In the genomic region with DNA sequence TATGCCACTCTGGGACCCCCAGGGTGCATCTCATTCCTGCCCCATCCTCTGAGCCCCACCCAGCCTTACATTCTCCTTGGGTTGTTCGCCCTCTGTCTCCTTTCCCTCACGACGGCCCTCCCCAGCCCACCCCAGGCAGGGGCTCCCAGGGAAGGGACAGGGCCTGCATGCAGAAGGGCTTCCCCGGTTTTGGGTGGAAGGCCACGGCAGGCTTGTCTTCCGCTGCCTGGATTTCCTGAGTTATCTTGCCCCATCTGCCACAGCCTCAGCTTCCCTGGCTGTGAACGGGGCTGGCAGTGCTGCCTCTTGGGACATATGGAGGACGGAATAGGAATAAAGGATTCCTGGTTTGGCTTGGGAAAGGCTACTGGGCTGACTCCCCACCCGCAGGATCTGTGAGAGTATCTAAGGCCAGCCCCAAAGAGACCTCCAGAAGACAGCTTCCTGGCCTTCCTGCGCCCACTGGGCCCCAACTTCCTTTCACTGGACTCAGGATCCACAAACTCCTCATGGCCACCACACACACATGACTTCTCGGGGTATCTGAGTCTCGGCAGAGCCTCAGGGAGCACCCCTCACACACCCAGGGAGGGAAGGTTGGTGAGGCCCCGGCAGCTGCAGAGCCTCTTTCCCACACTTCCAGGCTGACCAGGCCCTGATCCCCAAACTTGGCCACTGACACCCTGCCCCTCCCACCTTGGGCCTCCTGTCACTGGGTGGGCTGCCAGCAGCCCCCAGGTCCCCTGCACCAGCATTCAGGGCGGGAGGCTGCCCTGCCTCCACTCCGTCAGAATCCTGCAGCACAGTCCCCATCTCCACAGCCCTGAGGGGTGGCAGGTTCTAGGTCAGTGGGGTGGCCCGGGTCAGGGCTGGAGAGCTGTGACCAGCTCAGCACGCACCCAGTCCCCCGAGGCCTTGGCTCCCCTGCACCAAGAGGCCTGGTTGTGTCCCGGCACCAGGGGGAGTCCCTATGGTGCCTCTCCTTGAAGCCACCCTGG, we compare ENCODE assay signal across 15 cellular contexts. TPM values are rescaled to one million over a fixed set of nuclear protein-coding genes. Genes with fewer than 3 reads are reported as not detected.
DNase-seq lines count a peak whose midpoint lies in the region; ATAC-seq and TF ChIP-seq lines count a peak whose summit lies in the region.
"Had no signal": no experiment of that assay in that cellular context is flagged by ENCODE, and none has a peak within 500 bp of the region (broad histone marks: within the 10 kb centered on the region; RNA-seq: fewer than 3 reads in every experiment).

No MANE protein-coding gene starts in this region.

- CTCF ChIA-PET in CD4-positive, alpha-beta T cell (lab: Charles Lee) = interaction anchor here (0.5 kb wide), 1 partner anchor 175 kb away, joined by 3 read pairs; no protein-coding TSS in a partner anchor

- in situ Hi-C loops in gastrocnemius medialis (cut with MboI; ENCODE audit: low sequenced_read_pairs in 4 of 4) = no loop called here

- no peak overlapping the region for H3K4me3 ChIP-seq in ascending aorta
- H3K4me3 ChIP-seq in right cardiac atrium (ENCODE audit: low read length) = no peak overlapping the region
- no peak overlapping the region for H3K4me3 ChIP-seq in gastrocnemius medialis

- no peak overlapping the region for H3K27ac ChIP-seq in CD4-positive, alpha-beta T cell (ENCODE audit: low read depth, low read length)
- H3K27ac ChIP-seq in ascending aorta = peak overlapping the region; percentile 57 to 59
- peak overlapping the region; percentile 18 for H3K27ac ChIP-seq in right cardiac atrium (ENCODE audit: low read length)
- peak overlapping the region; percentile 63 to 75 (median 73) for H3K27ac ChIP-seq in gastrocnemius medialis

- H3K9me3 ChIP-seq in CD4-positive, alpha-beta T cell (ENCODE audit: control insufficient read depth, low read length) = no peaks in the 10 kb centered on the region
- no peaks in the 10 kb centered on the region for H3K9me3 ChIP-seq in ascending aorta
- H3K9me3 ChIP-seq in right cardiac atrium (ENCODE audit: control insufficient read depth, low read length) = no peaks in the 10 kb centered on the region
- no peaks in the 10 kb centered on the region for H3K9me3 ChIP-seq in gastrocnemius medialis

- intact Hi-C loops in CD4-positive, alpha-beta T cell (cut with DNase I, micrococcal nuclease) = loop anchor here in 1 of 2 experiments (10.0 kb wide), 1 partner anchor 669 kb away; no protein-coding TSS in a partner anchor
- intact Hi-C loops in ascending aorta (cut with DNase I) = loop anchor here (10.0 kb wide), 4 partner anchors 391 to 581 kb away; a partner anchor contains a TSS
- intact Hi-C loops in right cardiac atrium (cut with DNase I) = no loop called here
- intact Hi-C loops in gastrocnemius medialis (cut with DNase I; ENCODE audit: low total_unique reads) = loop anchor here (1.0 to 10.0 kb wide), 2 partner anchors 272 to 489 kb away; a partner anchor contains a TSS

- DNase-seq in CD4-positive, alpha-beta T cell = no peak
- DNase-seq in ascending aorta (ENCODE audit: low spot score in 2 of 2) = no peak
- peak; percentile 13 to 61 (median 51) for DNase-seq in right cardiac atrium
- DNase-seq in gastrocnemius medialis = no peak
- DNase-seq in NCI-H1694 treated with DMSO at 0.1 percent for 48 hours (lab: John Stamatoyannopoulos, UW) = no peak
- DNase-seq in kidney tubule cell (ENCODE audit: low spot score) = no peak
- DNase-seq in cortex of kidney (lab: John Stamatoyannopoulos, UW) = no peak
- DNase-seq: activated naive CD8-positive, alpha-beta T cell treated with anti-CD3 and anti-CD28 coated beads, Interleukin-2, amount 50 U/mL, for 24 hours; DMS53; foreskin melanocyte; natural killer cell; NCI-H1417 treated with DMSO at 0.1 percent for 48 hours; NCI-H446 had no signal

- no peaks in the 10 kb centered on the region for H3K27me3 Mint-ChIP-seq in CD4-positive, alpha-beta T cell
- H3K27me3 Mint-ChIP-seq: activated naive CD8-positive, alpha-beta T cell treated with anti-CD3 and anti-CD28 coated beads, Interleukin-2, amount 50 U/mL, for 24 hours had no signal

- POLR2A ChIA-PET in CD4-positive, alpha-beta T cell (lab: Charles Lee) = interaction anchor here (0.9 to 3.6 kb wide), 3 partner anchors 17 to 204 kb away, joined by 3 to 65 read pairs (median 3); a partner anchor contains a TSS

- H3K9me3 Mint-ChIP-seq in CD4-positive, alpha-beta T cell = no peaks in the 10 kb centered on the region
- H3K9me3 Mint-ChIP-seq: activated naive CD8-positive, alpha-beta T cell treated with anti-CD3 and anti-CD28 coated beads, Interleukin-2, amount 50 U/mL, for 24 hours; natural killer cell had no signal

- WGBS in right cardiac atrium = 80% methylated on average over 19 of the region's 19 CpGs

- peaks cover 11 to 26% of the 10 kb centered on the region in 2 donors for H3K4me1 ChIP-seq in ascending aorta
- peaks cover 2% of the 10 kb centered on the region for H3K4me1 ChIP-seq in right cardiac atrium (ENCODE audit: control insufficient read depth, insufficient read depth, low read length)
- peaks cover 53 to 71% of the 10 kb centered on the region in 2 donors for H3K4me1 ChIP-seq in gastrocnemius medialis

- H3K36me3 Mint-ChIP-seq in CD4-positive, alpha-beta T cell (ENCODE audit: low read depth) = peaks cover 4% of the 10 kb centered on the region
- H3K36me3 Mint-ChIP-seq: natural killer cell had no signal

- H3K27ac Mint-ChIP-seq in CD4-positive, alpha-beta T cell = no peak overlapping the region
- H3K27ac Mint-ChIP-seq: activated naive CD8-positive, alpha-beta T cell treated with anti-CD3 and anti-CD28 coated beads, Interleukin-2, amount 50 U/mL, for 24 hours had no signal

- no peaks in the 10 kb centered on the region for H3K27me3 ChIP-seq in CD4-positive, alpha-beta T cell (ENCODE audit: control insufficient read depth, insufficient read depth, low read length)
- H3K27me3 ChIP-seq in ascending aorta (no peaks in the 10 kb centered on the region), right cardiac atrium (ENCODE audit: control insufficient read depth, insufficient read depth) (no peaks in the 10 kb centered on the region), gastrocnemius medialis (no peaks in the 10 kb centered on the region)

- no peaks in the 10 kb centered on the region for H3K4me1 Mint-ChIP-seq in CD4-positive, alpha-beta T cell (ENCODE audit: low read depth)

- no peak for TF ChIP-seq POLR2A in gastrocnemius medialis (IDR thresholded peaks at IDR 0.05)

- H3K4me3 Mint-ChIP-seq in CD4-positive, alpha-beta T cell = peak overlapping the region; percentile 11
- H3K4me3 Mint-ChIP-seq: activated naive CD8-positive, alpha-beta T cell treated with anti-CD3 and anti-CD28 coated beads, Interleukin-2, amount 50 U/mL, for 24 hours; natural killer cell had no signal

- H3K36me3 ChIP-seq in ascending aorta = no peaks in the 10 kb centered on the region
- H3K36me3 ChIP-seq in gastrocnemius medialis = no peaks in the 10 kb centered on the region

- no peak for ATAC-seq in CD4-positive, alpha-beta T cell (ENCODE audit: poor library complexity)
- ATAC-seq in right cardiac atrium (no peak), gastrocnemius medialis (no peak), HG02678 (IDR thresholded peaks at IDR 0.05; ENCODE audit: unreplicated experiment) (no peak)
- ATAC-seq: activated CD4-positive, CD25-positive, alpha-beta regulatory T cell treated with anti-CD3 and anti-CD28 coated beads, Interleukin-2, amount 50 U/mL, for 24 hours; activated naive CD8-positive, alpha-beta T cell treated with anti-CD3 and anti-CD28 coated beads, Interleukin-2, amount 50 U/mL, for 24 hours; natural killer cell had no signal

- TF ChIP-seq CTCF in CD4-positive, alpha-beta T cell (IDR thresholded peaks at IDR 0.05) = no peak
- no peak for TF ChIP-seq CTCF in ascending aorta (IDR thresholded peaks at IDR 0.05)
- no peak for TF ChIP-seq CTCF in gastrocnemius medialis (IDR thresholded peaks at IDR 0.05 in 4 of 5, conservative IDR thresholded peaks at IDR 0.05 in 1 of 5)

RNA-seq across cellular contexts. Expression of a gene that starts 3.5 kb away (rescaled TPM):
- total RNA-seq in CD4-positive, alpha-beta T cell = 100 to 1,000 TPM; 140 to 147 TPM
- total RNA-seq in ascending aorta = 83.2 TPM
- total RNA-seq in right cardiac atrium = 10 to 100 TPM; 27.2 to 35.8 (median 31.6) TPM
- 43.1 TPM for polyA plus RNA-seq in right cardiac atrium
- 10 to 100 TPM; 20.4 to 29.4 (median 27.7) TPM for total RNA-seq in gastrocnemius medialis

RNA-seq across cellular contexts. Expression of a gene that starts 23.5 kb away (rescaled TPM):
- 100 to 1,000 TPM; 143 to 148 TPM for total RNA-seq in CD4-positive, alpha-beta T cell
- total RNA-seq in ascending aorta = 9.0 TPM
- 1 to 10 TPM; 6.1 to 8.9 (median 7.4) TPM for total RNA-seq in right cardiac atrium
- polyA plus RNA-seq in right cardiac atrium = 4.3 TPM
- total RNA-seq in gastrocnemius medialis = 10 to 100 TPM in 2 of 4 donors, 1 to 10 TPM in 2; 4.8 to 12.1 (median 9.5) TPM

RNA-seq across cellular contexts. Expression of a gene that starts 23.5 kb away (rescaled TPM):
- 1 to 10 TPM; 2.1 to 2.3 TPM for total RNA-seq in CD4-positive, alpha-beta T cell
- total RNA-seq in ascending aorta = 0.21 TPM
- 1 to 10 TPM; 3.5 to 5.9 (median 4.6) TPM for total RNA-seq in right cardiac atrium
- polyA plus RNA-seq in right cardiac atrium = 1.5 TPM
- 1 to 10 TPM in 1 of 4 donors, under 1 TPM in 2, not detected in 1; 0.71 to 2.0 (median 0.86) TPM for total RNA-seq in gastrocnemius medialis

Comparison
In these comparisons a context has a peak if more than half of its experiments do, and no peak if none do; other contexts are left out.
1. DNase-seq: peak in right cardiac atrium (3 of 3); none in CD4-positive, alpha-beta T cell (0 of 10), ascending aorta (0 of 2), gastrocnemius medialis (0 of 2), NCI-H1694 treated with DMSO at 0.1 percent for 48 hours (single experiment), kidney tubule cell (single experiment) and cortex of kidney (single experiment).
2. RNA of a gene that starts 23.5 kb away (total RNA-seq): 143 to 148 TPM in CD4-positive, alpha-beta T cell; 4.8 to 12.1 TPM in gastrocnemius medialis, 9.0 TPM in ascending aorta (single experiment) and 6.1 to 8.9 TPM in right cardiac atrium; every median in the first group is over 10 times any median in the second.
3. intact Hi-C loops: an anchor here in ascending aorta (10.0 kb wide) and gastrocnemius medialis (1.0 to 10.0 kb wide); none called in right cardiac atrium.